In genomic region chr9:4334439-4334838, GRCh38 we compare ENCODE assay signal across 8 cellular contexts. TPM values are rescaled to one million over a fixed set of nuclear protein-coding genes. Genes with fewer than 3 reads are reported as not detected.
DNase-seq lines count a peak whose midpoint lies in the region; ATAC-seq lines count a peak whose summit lies in the region.

No MANE protein-coding gene starts in this region.

- intact Hi-C loops in left cardiac atrium (cut with DNase I): loop anchor here in 1 of 2 donors (10.0 kb wide), 1 partner anchor 600 kb away; no protein-coding TSS in a partner anchor

- no peaks in the 10 kb centered on the region for H3K36me3 ChIP-seq in MG63

- ATAC-seq in left cardiac atrium: peak; percentile 65 to 94

- no peaks in the 10 kb centered on the region for H3K9me3 ChIP-seq in MG63

- no peaks in the 10 kb centered on the region for H3K27me3 ChIP-seq in MG63

- DNase-seq in HT1080 (ENCODE audit: low read depth) (peak; percentile 60), SW480 (ENCODE audit: low spot score) (peak; percentile 51), left cardiac atrium (peak; percentile 38), putamen (ENCODE audit: low spot score) (peak; percentile 60), MG63 (no peak), NCI-H446 treated with DMSO at 0.1 percent for 48 hours (lab: John Stamatoyannopoulos, UW) (no peak), COLO829 (ENCODE audit: low spot score) (no peak)
- no peak for DNase-seq in activated CD4-positive, alpha-beta T cell treated with anti-CD3 and anti-CD28 coated beads for 1 hour

- H3K4me3 ChIP-seq in MG63: no peak overlapping the region

RNA-seq across cellular contexts. Expression of gene GLIS3, which starts 34.6 kb away (rescaled TPM):
- 13.2 and 13.3 TPM in 2 replicates for total RNA-seq in HT1080 (2014; rRNA removed; shearing (Covaris generic))
- 13.7 and 18.0 TPM in 2 replicates for polyA plus RNA-seq in HT1080 (2015; cell fraction: cytosol; rRNA removed)
- 13.0 and 14.1 TPM in 2 replicates for polyA plus RNA-seq in HT1080 (2015; cell fraction: nucleus; rRNA removed)
- total RNA-seq in left cardiac atrium: 10 to 100 TPM in 1 of 2 donors, 1 to 10 TPM in 1; 7.6 to 12.8 TPM
- 0.30 and 3.1 TPM in 2 replicates for total RNA-seq in MG63 (2014; rRNA removed; shearing (Covaris generic); ENCODE audit: low replicate concordance)

Comparison
In these comparisons a context has a peak if more than half of its experiments do, and no peak if none do; other contexts are left out.
1. DNase-seq: peak in HT1080 (single experiment), SW480 (single experiment), left cardiac atrium (single experiment) and putamen (single experiment); none in MG63 (single experiment), NCI-H446 treated with DMSO at 0.1 percent for 48 hours (single experiment), COLO829 (single experiment) and activated CD4-positive, alpha-beta T cell treated with anti-CD3 and anti-CD28 coated beads for 1 hour (single experiment).